19 cellular contexts compared by ENCODE assay signal in the genomic region with DNA sequence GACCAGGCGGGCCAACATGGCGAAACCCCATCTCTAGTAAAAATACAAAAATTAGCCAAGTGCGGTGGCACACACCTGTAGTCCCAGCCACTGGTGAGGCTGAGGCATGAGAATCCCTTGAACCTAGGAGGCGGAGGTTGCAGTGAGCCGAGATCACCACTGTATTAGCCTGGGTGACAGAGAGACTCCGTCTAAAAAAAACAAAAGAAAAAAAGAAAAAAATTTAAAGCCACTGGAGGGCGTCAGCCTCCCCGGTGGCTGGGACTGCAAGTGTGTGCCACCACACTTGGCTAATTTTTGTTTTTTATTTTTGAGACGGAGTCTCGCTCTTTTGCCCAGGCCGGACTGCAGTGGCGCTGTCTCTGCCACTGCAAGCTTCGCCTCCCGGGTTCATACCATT. TPM values are rescaled to one million over a fixed set of nuclear protein-coding genes. Genes with fewer than 3 reads are reported as not detected.
A peak's percentile ranks its signal among the peaks of the same experiment; 100 is the strongest.
DNase-seq lines count a peak whose midpoint lies in the region; ATAC-seq and TF ChIP-seq lines count a peak whose summit lies in the region.
"Had no signal": no experiment of that assay in that cellular context is flagged by ENCODE, and none has a peak within 500 bp of the region (broad histone marks: within the 10 kb centered on the region; RNA-seq: fewer than 3 reads in every experiment).

No MANE protein-coding gene starts in this region.

- TF ChIP-seq CTCF in GM23338 (conservative IDR thresholded peaks at IDR 0.05; ENCODE audit: low read depth in 2 of 2) (peak; percentile 24 to 26; a peak in 2 of 4 replicates), WTC11 (IDR thresholded peaks at IDR 0.05) (no peak), endodermal cell (conservative IDR thresholded peaks at IDR 0.05) (peak; percentile 44), WERI-Rb-1 (IDR thresholded peaks at IDR 0.05; ENCODE audit: low read depth, low read length) (no peak)

- no peaks in the 10 kb centered on the region for H3K4me1 ChIP-seq in GM23338 (ENCODE audit: insufficient read depth)
- H3K4me1 ChIP-seq in endodermal cell (ENCODE audit: control insufficient read depth, insufficient read depth, low read length): no peaks in the 10 kb centered on the region
- H3K4me1 ChIP-seq: ascending aorta, HAP-1 had no signal

- H3K9me3 ChIP-seq in endodermal cell (ENCODE audit: control insufficient read depth, low read length) (no peaks in the 10 kb centered on the region), WERI-Rb-1 (ENCODE audit: severe bottlenecking) (no peaks in the 10 kb centered on the region)
- H3K9me3 ChIP-seq: ascending aorta, BLaER1, HAP-1 had no signal

- H4K20me1 ChIP-seq in GM23338 (replicated peaks; ENCODE audit: insufficient read depth): peaks cover 36% of the 10 kb centered on the region

- H3K27ac Mint-ChIP-seq in T-helper 1 cell treated with Interleukin-12 subunit alpha and Interleukin-12 subunit beta and Interleukin-4 antibody, amounts not matched to agents 30 μg/mL and 1 μg/mL, for 36 hours: peak overlapping the region; percentile 79
- H3K27ac Mint-ChIP-seq in GM23338 (no peak overlapping the region), WTC11 (no peak overlapping the region), endodermal cell (no peak overlapping the region)

- no peak overlapping the region for H3K27ac ChIP-seq in GM23338 (ENCODE audit: low read depth)
- no peak overlapping the region for H3K27ac ChIP-seq in endodermal cell (ENCODE audit: low read depth, low read length)
- H3K27ac ChIP-seq in WERI-Rb-1: no peak overlapping the region
- H3K27ac ChIP-seq: ascending aorta, BLaER1 had no signal

- POLR2A ChIA-PET in WTC11 (lab: Charles Lee): no interaction called here

- no peak overlapping the region for H2AFZ ChIP-seq in GM23338

- DNase-seq in T-helper 1 cell: no peak
- DNase-seq in GM23338 (ENCODE audit: low spot score): peak; percentile 62
- no peak for DNase-seq in WTC11 (ENCODE audit: low spot score)
- peak; percentile 52 for DNase-seq in endodermal cell
- no peak for DNase-seq in WERI-Rb-1
- DNase-seq in SIG-M5 treated with dmso at 0.1 percent for 504 hours (lab: John Stamatoyannopoulos, UW; ENCODE audit: unreplicated experiment): no peak
- DNase-seq: 8988T; activated CD4-positive, alpha-beta T cell treated with anti-CD3 and anti-CD28 coated beads for 48 hours; hippocampal formation; kidney glomerular epithelial cell; midbrain; NCI-H146; NCI-H2227 treated with DMSO at 0.1 percent for 48 hours had no signal

- H3K4me3 ChIP-seq in GM23338 (no peak overlapping the region), endodermal cell (ENCODE audit: low read length) (no peak overlapping the region), WERI-Rb-1 (ENCODE audit: low read depth, low read length) (no peak overlapping the region)
- H3K4me3 ChIP-seq: ascending aorta, BLaER1, HAP-1 had no signal

- H3K27me3 Mint-ChIP-seq in T-helper 1 cell treated with Interleukin-12 subunit alpha and Interleukin-12 subunit beta and Interleukin-4 antibody, amounts not matched to agents 30 μg/mL and 1 μg/mL, for 36 hours (ENCODE audit: low read depth): no peaks in the 10 kb centered on the region
- H3K27me3 Mint-ChIP-seq in GM23338 (ENCODE audit: insufficient read depth, low read depth, poor library complexity): peaks cover 3% of the 10 kb centered on the region
- H3K27me3 Mint-ChIP-seq in WTC11 (ENCODE audit: low read depth): no peaks in the 10 kb centered on the region
- no peaks in the 10 kb centered on the region for H3K27me3 Mint-ChIP-seq in endodermal cell (ENCODE audit: insufficient read depth)
- H3K27me3 Mint-ChIP-seq: stimulated activated naive CD8-positive, alpha-beta T cell treated with anti-CD3 and anti-CD28 coated beads, Interleukin-15, Interleukin-2, amounts not matched to agents 100 ng/mL and 50 ng/mL, for 24 hours had no signal

- no peaks in the 10 kb centered on the region for H3K36me3 ChIP-seq in GM23338 (ENCODE audit: insufficient read depth)
- H3K36me3 ChIP-seq in endodermal cell (ENCODE audit: control insufficient read depth, insufficient read depth, low read length): peaks cover 11% of the 10 kb centered on the region
- peaks cover 14% of the 10 kb centered on the region for H3K36me3 ChIP-seq in WERI-Rb-1
- H3K36me3 ChIP-seq: ascending aorta had no signal

- no peak overlapping the region for H3K9ac ChIP-seq in endodermal cell (ENCODE audit: extremely low read depth, low read length, poor library complexity, severe bottlenecking)
- H3K9ac ChIP-seq: BLaER1 had no signal

- H3K27me3 ChIP-seq in GM23338 (ENCODE audit: insufficient read depth): no peaks in the 10 kb centered on the region
- no peaks in the 10 kb centered on the region for H3K27me3 ChIP-seq in endodermal cell (ENCODE audit: control insufficient read depth, insufficient read depth, low read length, poor library complexity, severe bottlenecking)
- H3K27me3 ChIP-seq in WERI-Rb-1 (ENCODE audit: insufficient read depth, low read depth, severe bottlenecking): no peaks in the 10 kb centered on the region
- H3K27me3 ChIP-seq: ascending aorta, BLaER1 had no signal

- no peak overlapping the region for H3K4me2 ChIP-seq in GM23338

- 96 to 97% methylated on average over 14 of the region's 14 CpGs for WGBS in endodermal cell (ENCODE audit: insufficient coverage in 1 of 2, insufficient read length in 1 of 2), 2 experiments

- H3K36me3 Mint-ChIP-seq in T-helper 1 cell treated with Interleukin-12 subunit alpha and Interleukin-12 subunit beta and Interleukin-4 antibody, amounts not matched to agents 30 μg/mL and 1 μg/mL, for 36 hours (ENCODE audit: low read depth): peaks cover 9% of the 10 kb centered on the region
- H3K36me3 Mint-ChIP-seq in GM23338 (ENCODE audit: low read depth) (peaks cover 12% of the 10 kb centered on the region), WTC11 (peaks cover 8% of the 10 kb centered on the region), endodermal cell (ENCODE audit: low read depth) (peaks cover 15% of the 10 kb centered on the region)

- H3K79me2 ChIP-seq in GM23338 (replicated peaks; ENCODE audit: insufficient read depth): peaks cover 91% of the 10 kb centered on the region

- no peaks in the 10 kb centered on the region for H3K9me3 Mint-ChIP-seq in T-helper 1 cell treated with Interleukin-12 subunit alpha and Interleukin-12 subunit beta and Interleukin-4 antibody, amounts not matched to agents 30 μg/mL and 1 μg/mL, for 36 hours
- H3K9me3 Mint-ChIP-seq in GM23338 (no peaks in the 10 kb centered on the region; the same call in 2 of the 3 replicates), WTC11 (peaks cover 4% of the 10 kb centered on the region; the same call in 1 of the 2 replicates), endodermal cell (no peaks in the 10 kb centered on the region)
- H3K9me3 Mint-ChIP-seq: stimulated activated naive CD8-positive, alpha-beta T cell treated with anti-CD3 and anti-CD28 coated beads, Interleukin-15, Interleukin-2, amounts not matched to agents 100 ng/mL and 50 ng/mL, for 24 hours had no signal

- ATAC-seq in GM23338 (peak; percentile 60; the same call in 2 of the 3 replicates), WTC11 (peak; percentile 65), HG03108 (IDR thresholded peaks at IDR 0.05; ENCODE audit: unreplicated experiment) (no peak)

- no peaks in the 10 kb centered on the region for H3K9me2 ChIP-seq in GM23338 (ENCODE audit: insufficient read depth)

- CTCF ChIA-PET in WTC11 (lab: Charles Lee): no interaction called here

- no peaks in the 10 kb centered on the region; the same call in 1 of the 2 replicates for H3F3A ChIP-seq in GM23338 (replicated peaks; ENCODE audit: low read depth)

- peak overlapping the region; percentile 52 for H3K4me3 Mint-ChIP-seq in T-helper 1 cell treated with Interleukin-12 subunit alpha and Interleukin-12 subunit beta and Interleukin-4 antibody, amounts not matched to agents 30 μg/mL and 1 μg/mL, for 36 hours
- no peak overlapping the region for H3K4me3 Mint-ChIP-seq in GM23338
- H3K4me3 Mint-ChIP-seq in WTC11: no peak overlapping the region
- H3K4me3 Mint-ChIP-seq in endodermal cell: no peak overlapping the region

- peaks cover 27% of the 10 kb centered on the region for H3K4me1 Mint-ChIP-seq in T-helper 1 cell treated with Interleukin-12 subunit alpha and Interleukin-12 subunit beta and Interleukin-4 antibody, amounts not matched to agents 30 μg/mL and 1 μg/mL, for 36 hours (ENCODE audit: low read depth)
- H3K4me1 Mint-ChIP-seq in GM23338: peaks cover 4% of the 10 kb centered on the region; the same call in 2 of the 3 replicates
- H3K4me1 Mint-ChIP-seq in WTC11: peaks cover 3% of the 10 kb centered on the region
- H3K4me1 Mint-ChIP-seq in endodermal cell: peaks cover 4% of the 10 kb centered on the region

TF ChIP-seq in GM23338, 12 proteins besides CTCF, POLR2A, EP300 and RAD21 (continues in another document):
- no peak for TF ChIP-seq EZH2phosphoT487 (IDR thresholded peaks at IDR 0.05; ENCODE audit: unreplicated experiment)
- TF ChIP-seq NANOG (IDR thresholded peaks at IDR 0.05; ENCODE audit: borderline replicate concordance): no peak

TF ChIP-seq in WTC11, 78 proteins besides CTCF, POLR2A, EP300 and RAD21 (continues in another document):
- TF ChIP-seq, protein P1, sequence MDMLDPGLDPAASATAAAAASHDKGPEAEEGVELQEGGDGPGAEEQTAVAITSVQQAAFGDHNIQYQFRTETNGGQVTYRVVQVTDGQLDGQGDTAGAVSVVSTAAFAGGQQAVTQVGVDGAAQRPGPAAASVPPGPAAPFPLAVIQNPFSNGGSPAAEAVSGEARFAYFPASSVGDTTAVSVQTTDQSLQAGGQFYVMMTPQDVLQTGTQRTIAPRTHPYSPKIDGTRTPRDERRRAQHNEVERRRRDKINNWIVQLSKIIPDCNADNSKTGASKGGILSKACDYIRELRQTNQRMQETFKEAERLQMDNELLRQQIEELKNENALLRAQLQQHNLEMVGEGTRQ (CRISPR knock-in tag; IDR thresholded peaks at IDR 0.05): no peak
- no peak for TF ChIP-seq NR1H2 (CRISPR knock-in tag; IDR thresholded peaks at IDR 0.05)
- TF ChIP-seq, protein P2, sequence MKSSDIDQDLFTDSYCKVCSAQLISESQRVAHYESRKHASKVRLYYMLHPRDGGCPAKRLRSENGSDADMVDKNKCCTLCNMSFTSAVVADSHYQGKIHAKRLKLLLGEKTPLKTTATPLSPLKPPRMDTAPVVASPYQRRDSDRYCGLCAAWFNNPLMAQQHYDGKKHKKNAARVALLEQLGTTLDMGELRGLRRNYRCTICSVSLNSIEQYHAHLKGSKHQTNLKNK (CRISPR knock-in tag; IDR thresholded peaks at IDR 0.05): no peak
- TF ChIP-seq ZNF423 (CRISPR knock-in tag; IDR thresholded peaks at IDR 0.05): no peak
- TF ChIP-seq SOX15 (CRISPR knock-in tag; IDR thresholded peaks at IDR 0.05): no peak

RNA-seq across cellular contexts. Expression of a gene that starts 7.9 kb away (rescaled TPM):
- 34.3 and 38.1 TPM in 2 replicates for total RNA-seq in GM23338 (2014; rRNA removed; shearing (Covaris generic))
- 296 and 298 TPM in 2 replicates for polyA plus RNA-seq in GM23338 (2016; fragmentation: Nextera tagmentation; extraction: Ambion mirVana)
- total RNA-seq in WTC11 (2021) (49.1 to 53.3 TPM (median 52.3 TPM) in 3 replicates), endodermal cell (10 to 100 TPM; 48.6 to 66.3 TPM)
- polyA plus RNA-seq in endodermal cell (2013, experiment 1 of 2): 59.4 TPM
- 68.7 TPM for polyA plus RNA-seq in endodermal cell (2013, experiment 2 of 2)

RNA-seq across cellular contexts. Expression of a gene that starts 22.5 kb away (rescaled TPM):
- total RNA-seq in GM23338 (2014; rRNA removed; shearing (Covaris generic)): 12.5 and 17.0 TPM in 2 replicates
- polyA plus RNA-seq in GM23338 (2016; fragmentation: Nextera tagmentation; extraction: Ambion mirVana): 14.7 and 15.4 TPM in 2 replicates
- total RNA-seq in WTC11 (2021): 15.9 to 18.1 TPM (median 16.5 TPM) in 3 replicates
- total RNA-seq in endodermal cell: 10 to 100 TPM; 17.1 to 17.7 TPM
- 20.2 TPM for polyA plus RNA-seq in endodermal cell (2013, experiment 1 of 2)
- polyA plus RNA-seq in endodermal cell (2013, experiment 2 of 2): 14.4 TPM

Comparison
In these comparisons a context has a peak if more than half of its experiments do, and no peak if none do; other contexts are left out.
1. DNase-seq: peak in GM23338 (single experiment) and endodermal cell (single experiment); none in T-helper 1 cell (0 of 5), WTC11 (single experiment), WERI-Rb-1 (single experiment) and SIG-M5 treated with dmso at 0.1 percent for 504 hours (single experiment).
2. CTCF ChIP-seq: peak in GM23338 (2 of 2) and endodermal cell (single experiment); none in WTC11 (single experiment) and WERI-Rb-1 (single experiment).